Comparison of ENCODE assay signal across 16 cellular contexts in genomic region chr3:194272221-194272620, GRCh38.
DNase-seq lines count a peak whose midpoint lies in the region; ATAC-seq, FAIRE-seq and TF ChIP-seq lines count a peak whose summit lies in the region.
"Had no signal": no experiment of that assay in that cellular context is flagged by ENCODE, and none has a peak within 500 bp of the region (broad histone marks: within the 10 kb centered on the region; RNA-seq: fewer than 3 reads in every experiment).

No MANE protein-coding gene starts in this region.

- no peak overlapping the region for H3K27ac Mint-ChIP-seq in T-helper 2 cell treated with Interferon-gamma antibody and Interleukin-4, amounts not matched to agents 5 μg/mL and 100 μg/mL, for 36 hours
- H3K27ac Mint-ChIP-seq: activated T-helper 17 cell treated with anti-CD3 and anti-CD28 coated beads, Interleukin-2, amount 50 U/mL, for 72 hours had no signal

- in situ Hi-C loops in K562 (cut with MboI): no loop called here

- peaks cover 4% of the 10 kb centered on the region for H3K9me1 ChIP-seq in K562 (ENCODE audit: control insufficient read depth, insufficient read depth, low read length)

- TF ChIP-seq POLR2A in K562 (conservative IDR thresholded peaks at IDR 0.05) (no peak), spleen (IDR thresholded peaks at IDR 0.05) (no peak)

- H3K4me1 ChIP-seq in PC-9 (replicated peaks; ENCODE audit: insufficient read depth) (peaks cover 80% of the 10 kb centered on the region), K562 (replicated peaks in 1 of 2; ENCODE audit: control insufficient read depth in 2 of 2, insufficient read depth in 2 of 2, low read length in 2 of 2) (peaks cover 9 to 47% of the 10 kb centered on the region in 2 experiments; a peak in 3 of 5 replicates), spleen (peaks cover 0 to 92% (median 57%) of the 10 kb centered on the region in 6 donors)

- H3K27ac ChIP-seq in PC-9 (peak overlapping the region; percentile 91), K562 (ENCODE audit: extremely low read depth, low read depth, low read length) (no peak overlapping the region), spleen (peak overlapping the region in 7 of 8 donors; percentile 45 to 87 (median 76))

- TF ChIP-seq CTCF in PC-9 (conservative IDR thresholded peaks at IDR 0.05) (no peak), K562 (IDR thresholded peaks at IDR 0.05 in 2 of 3, conservative IDR thresholded peaks at IDR 0.05 in 1 of 3; ENCODE audit: insufficient read depth in 2 of 3, low read depth in 1 of 3, low read length in 3 of 3) (no peak), spleen (IDR thresholded peaks at IDR 0.05 in 8 of 11, conservative IDR thresholded peaks at IDR 0.05 in 3 of 11) (no peak), GM10248 (IDR thresholded peaks at IDR 0.05; ENCODE audit: control extremely low read depth, extremely low read depth, low read depth, missing control alignments) (no peak)

- no peaks in the 10 kb centered on the region for H3K36me3 Mint-ChIP-seq in T-helper 2 cell treated with Interferon-gamma antibody and Interleukin-4, amounts not matched to agents 5 μg/mL and 100 μg/mL, for 36 hours (ENCODE audit: low read depth)

- H3K36me3 ChIP-seq in PC-9 (ENCODE audit: low read depth) (no peaks in the 10 kb centered on the region), K562 (ENCODE audit: control insufficient read depth, insufficient read depth, low read length) (no peaks in the 10 kb centered on the region), spleen (no peaks in the 10 kb centered on the region)

- H3K4me3 ChIP-seq in PC-9: no peak overlapping the region
- no peak overlapping the region for H3K4me3 ChIP-seq in K562
- H3K4me3 ChIP-seq in spleen: no peak overlapping the region

- no peaks in the 10 kb centered on the region for H3K9me2 ChIP-seq in PC-9 (ENCODE audit: insufficient read depth)

- H2AFZ ChIP-seq in PC-9: no peak overlapping the region
- 0 out of 2 replicates have a peak overlapping the region, but pooled peaks have one; percentile 5 for H2AFZ ChIP-seq in K562 (ENCODE audit: low read depth, low read length)

- H4K20me1 ChIP-seq in PC-9 (ENCODE audit: insufficient read depth) (no peaks in the 10 kb centered on the region), K562 (replicated peaks; ENCODE audit: control insufficient read depth, insufficient read depth, low read length) (no peaks in the 10 kb centered on the region)

- intact Hi-C loops in PC-9 (cut with micrococcal nuclease; ENCODE audit: unreplicated experiment): no loop called here
- intact Hi-C loops in K562 (cut with micrococcal nuclease): no loop called here
- intact Hi-C loops in spleen (cut with DNase I; ENCODE audit: low total_unique reads): no loop called here

- WGBS in K562 (ENCODE audit: insufficient coverage, low coverage, missing lambda C conversion rate): 71% methylated on average over 8 of the region's 11 CpGs
- WGBS in spleen, 5 donors: 91 to 96% (median 93%) methylated on average over 11 of the region's 11 CpGs

- peaks cover 14% of the 10 kb centered on the region for H3K27me3 Mint-ChIP-seq in T-helper 2 cell treated with Interferon-gamma antibody and Interleukin-4, amounts not matched to agents 5 μg/mL and 100 μg/mL, for 36 hours (ENCODE audit: low read depth)
- H3K27me3 Mint-ChIP-seq: activated T-helper 17 cell treated with anti-CD3 and anti-CD28 coated beads, Interleukin-2, amount 50 U/mL, for 72 hours had no signal

- BruUV-seq in PC-9 (replicated peaks; lab: Mats Ljungman, UMichigan): no TSS peak
- no TSS peak for BruUV-seq in K562 (replicated peaks; lab: Mats Ljungman, UMichigan)

- H3K79me2 ChIP-seq in PC-9 (ENCODE audit: low read depth) (no peaks in the 10 kb centered on the region), K562 (ENCODE audit: control insufficient read depth, insufficient read depth, low read length) (no peaks in the 10 kb centered on the region)

- peaks cover 9% of the 10 kb centered on the region for H3K4me1 Mint-ChIP-seq in T-helper 2 cell treated with Interferon-gamma antibody and Interleukin-4, amounts not matched to agents 5 μg/mL and 100 μg/mL, for 36 hours (ENCODE audit: low read depth)

- peaks cover 79% of the 10 kb centered on the region for H3F3A ChIP-seq in PC-9 (ENCODE audit: insufficient read depth, low read depth)

- CTCF ChIA-PET in PC-9 (lab: Charles Lee): no interaction called here
- CTCF ChIA-PET in K562 (lab: Yijun Ruan, JAX; ENCODE audit: low intra/inter-chr PET ratio): interaction anchor here (0.6 kb wide), 1 partner anchor 1583 kb away, joined by 3 read pairs; no protein-coding TSS in a partner anchor
- CTCF ChIA-PET in GM10248 (lab: Yijun Ruan, JAX): interaction anchor here (0.7 kb wide), 1 partner anchor 71 kb away, joined by 3 read pairs; no protein-coding TSS in a partner anchor

- H3K9me3 Mint-ChIP-seq in T-helper 2 cell treated with Interferon-gamma antibody and Interleukin-4, amounts not matched to agents 5 μg/mL and 100 μg/mL, for 36 hours: no peaks in the 10 kb centered on the region
- H3K9me3 Mint-ChIP-seq: activated T-helper 17 cell treated with anti-CD3 and anti-CD28 coated beads, Interleukin-2, amount 50 U/mL, for 72 hours had no signal

- no peak for DNase-seq in PC-9
- no peak for DNase-seq in K562 (ENCODE audit: extremely low read depth in 1 of 4, low spot score in 3 of 4)
- peak; percentile 77 for DNase-seq in mesenteric fat pad (ENCODE audit: low spot score)
- peak; percentile 70 for DNase-seq in spleen
- no peak for DNase-seq in GM10248 (ENCODE audit: extremely low spot score)
- no peak for DNase-seq in T-helper 2 cell treated with Interferon-gamma antibody and Interleukin-4, amounts not matched to agents 5 μg/mL and 100 μg/mL, for 36 hours (ENCODE audit: low spot score)
- DNase-seq in activated CD4-positive, alpha-beta T cell treated with anti-CD3 and anti-CD28 coated beads, Interleukin-2, amount 50 U/mL, for 1 hour: no peak
- DNase-seq: DND-41; midbrain; NCI-H187 treated with DMSO at 0.1 percent for 48 hours; NCI-H510A; OCI-M1; stimulated activated CD4-positive, alpha-beta T cell treated with anti-CD3 and anti-CD28 coated beads, Interleukin-12 subunit alpha, Interleukin-12 subunit beta, amount 100 ng/mL, for 4 hours; stimulated activated naive CD4-positive, alpha-beta T cell treated with Interleukin-2 at 50 U/mL for 16 hours had no signal

- no peak for TF ChIP-seq EP300 in K562 (IDR thresholded peaks at IDR 0.05; ENCODE audit: low read length)

- POLR2A ChIA-PET in PC-9 (lab: Charles Lee; ENCODE audit: unreplicated experiment) (no interaction called here), K562 (lab: Yijun Ruan, JAX) (no interaction called here), GM10248 (lab: Yijun Ruan, JAX) (interaction anchor here (0.5 kb wide), 1 partner anchor 15 kb away, joined by 3 read pairs; no protein-coding TSS in a partner anchor)

- H3K9ac ChIP-seq in K562 (ENCODE audit: insufficient read depth in 1 of 2, low read depth in 2 of 2, low read length in 2 of 2): no peak overlapping the region

- H3K4me3 Mint-ChIP-seq in T-helper 2 cell treated with Interferon-gamma antibody and Interleukin-4, amounts not matched to agents 5 μg/mL and 100 μg/mL, for 36 hours: no peak overlapping the region
- H3K4me3 Mint-ChIP-seq: activated T-helper 17 cell treated with anti-CD3 and anti-CD28 coated beads, Interleukin-2, amount 50 U/mL, for 72 hours had no signal

- no peak for ATAC-seq in K562
- no peak for ATAC-seq in HG02852 (IDR thresholded peaks at IDR 0.05; ENCODE audit: unreplicated experiment)
- ATAC-seq: activated T-helper 17 cell treated with anti-CD3 and anti-CD28 coated beads, Interleukin-2, amount 50 U/mL, for 72 hours had no signal

- no peaks in the 10 kb centered on the region for H3K9me3 ChIP-seq in PC-9 (ENCODE audit: insufficient read depth, low read depth)
- H3K9me3 ChIP-seq in K562 (replicated peaks; ENCODE audit: control insufficient read depth, insufficient read depth, low read depth, low read length): no peaks in the 10 kb centered on the region
- no peaks in the 10 kb centered on the region for H3K9me3 ChIP-seq in spleen

- H3K27me3 ChIP-seq in PC-9 (ENCODE audit: insufficient read depth, low read depth) (no peaks in the 10 kb centered on the region), K562 (ENCODE audit: control insufficient read depth in 2 of 2, insufficient read depth in 2 of 2, low read length in 2 of 2) (no peaks in the 10 kb centered on the region), spleen (replicated peaks in 1 of 7) (peaks cover 0 to 20% (median 0%) of the 10 kb centered on the region in 7 donors)

- no peak for FAIRE-seq in K562 (lab: Jason Lieb, UNC)

- H3K4me2 ChIP-seq in PC-9 (peak overlapping the region; percentile 72; the same call in 1 of the 2 replicates), K562 (ENCODE audit: insufficient read depth, low read length) (no peak overlapping the region)

- no peak for TF ChIP-seq RAD21 in K562 (CRISPR knock-in tag; conservative IDR thresholded peaks at IDR 0.05 in 1 of 2, IDR thresholded peaks at IDR 0.05 in 1 of 2)

TF ChIP-seq in K562, 482 proteins besides CTCF, POLR2A, EP300 and RAD21 (continues in another document):
- no peak for TF ChIP-seq NCOA2 (IDR thresholded peaks at IDR 0.05; ENCODE audit: partially characterized antibody in 2 of 2)
- TF ChIP-seq ELF4 (CRISPR knock-in tag; IDR thresholded peaks at IDR 0.05): no peak
- TF ChIP-seq, protein P1, sequence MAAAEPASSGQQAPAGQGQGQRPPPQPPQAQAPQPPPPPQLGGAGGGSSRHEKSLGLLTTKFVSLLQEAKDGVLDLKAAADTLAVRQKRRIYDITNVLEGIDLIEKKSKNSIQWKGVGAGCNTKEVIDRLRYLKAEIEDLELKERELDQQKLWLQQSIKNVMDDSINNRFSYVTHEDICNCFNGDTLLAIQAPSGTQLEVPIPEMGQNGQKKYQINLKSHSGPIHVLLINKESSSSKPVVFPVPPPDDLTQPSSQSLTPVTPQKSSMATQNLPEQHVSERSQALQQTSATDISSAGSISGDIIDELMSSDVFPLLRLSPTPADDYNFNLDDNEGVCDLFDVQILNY (CRISPR knock-in tag; IDR thresholded peaks at IDR 0.05): no peak
- no peak for TF ChIP-seq ZNF197 (CRISPR knock-in tag; IDR thresholded peaks at IDR 0.05; ENCODE audit: low read depth)
- no peak for TF ChIP-seq SRSF3 (IDR thresholded peaks at IDR 0.05; ENCODE audit: insufficient read depth, low read length)
- TF ChIP-seq TEAD2 (tag; IDR thresholded peaks at IDR 0.05): no peak
- TF ChIP-seq SRSF7 (optimal IDR thresholded peaks at IDR 0.05; ENCODE audit: low read depth, low read length): no peak

Comparison
In these comparisons a context has a peak if more than half of its experiments do, and no peak if none do; other contexts are left out.
1. DNase-seq: peak in mesenteric fat pad (single experiment) and spleen (single experiment); none in PC-9 (0 of 2), K562 (0 of 4), GM10248 (single experiment), T-helper 2 cell treated with Interferon-gamma antibody and Interleukin-4, amounts not matched to agents 5 μg/mL and 100 μg/mL, for 36 hours (single experiment) and activated CD4-positive, alpha-beta T cell treated with anti-CD3 and anti-CD28 coated beads, Interleukin-2, amount 50 U/mL, for 1 hour (single experiment).